Comparison of ENCODE assay signal across 10 cellular contexts in genomic region chr15:81331141-81331540, GRCh38. TPM values are rescaled to one million over a fixed set of nuclear protein-coding genes. Genes with fewer than 3 reads are reported as not detected.
DNase-seq lines count a peak whose midpoint lies in the region; ATAC-seq, FAIRE-seq and TF ChIP-seq lines count a peak whose summit lies in the region.
"Not testable (repeated sequence)": the region's sequence is repeated elsewhere in the genome, so short reads cannot be mapped to it uniquely, and the experiment has no call there.
"Had no signal": no experiment of that assay in that cellular context is flagged by ENCODE, and none has a peak within 500 bp of the region (broad histone marks: within the 10 kb centered on the region; RNA-seq: fewer than 3 reads in every experiment).

No MANE protein-coding gene starts in this region.

- H3K27me3 Mint-ChIP-seq in CD8-positive, alpha-beta T cell (ENCODE audit: low read depth); T-cell; activated T-cell treated with anti-CD3 and anti-CD28 coated beads, Interleukin-2, amount 50 U/mL, for 24 hours; nephron progenitor cell (ENCODE audit: low read depth, poor library complexity): not testable (repeated sequence)

- dilution Hi-C loops in endothelial cell of umbilical vein (cut with MboI; ENCODE audit: extremely low pct_ligation_motif_present, low sequenced_read_pairs) = not testable (repeated sequence)

- H3K4me2 ChIP-seq in endothelial cell of umbilical vein (ENCODE audit: insufficient read depth, low read length) = not testable (repeated sequence)

- not testable (repeated sequence) for H3K4me1 ChIP-seq in CD8-positive, alpha-beta T cell (ENCODE audit: insufficient read depth, low read length); endothelial cell of umbilical vein (ENCODE audit: control insufficient read depth, extremely low read depth, insufficient read depth, low read length)

- H3K79me2 ChIP-seq in endothelial cell of umbilical vein (ENCODE audit: control insufficient read depth, insufficient read depth, low read length) = not testable (repeated sequence)

- H3K36me3 Mint-ChIP-seq in CD8-positive, alpha-beta T cell; T-cell; activated T-cell treated with anti-CD3 and anti-CD28 coated beads, Interleukin-2, amount 50 U/mL, for 24 hours (ENCODE audit: low read depth); nephron progenitor cell (ENCODE audit: low read depth): not testable (repeated sequence)

- DNase-seq in CD8-positive, alpha-beta T cell; T-cell; activated T-cell treated with anti-CD3 and anti-CD28 coated beads, Interleukin-2, amount 50 U/mL, for 24 hours; endothelial cell of umbilical vein (ENCODE audit: low read depth, low spot score); nephron progenitor cell: not testable (repeated sequence)
- DNase-seq in amniotic epithelial cell (ENCODE audit: low read depth) = peak; percentile 88
- DNase-seq in left kidney (ENCODE audit: low read depth, low spot score) = peak; percentile 32
- DNase-seq in ureter (ENCODE audit: low spot score) = peak; percentile 41

- FAIRE-seq in endothelial cell of umbilical vein (lab: Jason Lieb, UNC) = peak; percentile 42

- not testable (repeated sequence) for H3K4me3 ChIP-seq in CD8-positive, alpha-beta T cell (ENCODE audit: low read depth, low read length); endothelial cell of umbilical vein (replicated peaks in 1 of 3; ENCODE audit: insufficient read depth in 1 of 3, low read depth in 1 of 3, low read length in 3 of 3)

- not testable (repeated sequence) for H4K20me1 ChIP-seq in endothelial cell of umbilical vein (replicated peaks; ENCODE audit: control insufficient read depth, extremely low read depth, insufficient read depth, low read length)

- H3K4me1 Mint-ChIP-seq in CD8-positive, alpha-beta T cell (ENCODE audit: low read depth) = peaks cover 28% of the 10 kb centered on the region
- H3K4me1 Mint-ChIP-seq in T-cell = peaks cover 19 to 54% (median 34%) of the 10 kb centered on the region in 3 donors
- H3K4me1 Mint-ChIP-seq in activated T-cell treated with anti-CD3 and anti-CD28 coated beads, Interleukin-2, amount 50 U/mL, for 24 hours (ENCODE audit: low read depth) = peaks cover 24% of the 10 kb centered on the region
- H3K4me1 Mint-ChIP-seq in nephron progenitor cell = not testable (repeated sequence)

- not testable (repeated sequence) for H2AFZ ChIP-seq in endothelial cell of umbilical vein (ENCODE audit: low read depth, low read length)

- H3K27me3 ChIP-seq in CD8-positive, alpha-beta T cell (ENCODE audit: insufficient read depth, low read length); endothelial cell of umbilical vein (ENCODE audit: control insufficient read depth in 2 of 2, insufficient read depth in 2 of 2, low read length in 2 of 2): not testable (repeated sequence)

- H3K9me1 ChIP-seq in endothelial cell of umbilical vein (replicated peaks; ENCODE audit: control insufficient read depth, extremely low read depth, insufficient read depth, low read length) = not testable (repeated sequence)

- H3K4me3 Mint-ChIP-seq in CD8-positive, alpha-beta T cell = peak overlapping the region; percentile 60
- H3K4me3 Mint-ChIP-seq in T-cell = peak overlapping the region; percentile 37 to 66 (median 38)
- peak overlapping the region; percentile 30 for H3K4me3 Mint-ChIP-seq in activated T-cell treated with anti-CD3 and anti-CD28 coated beads, Interleukin-2, amount 50 U/mL, for 24 hours
- not testable (repeated sequence) for H3K4me3 Mint-ChIP-seq in nephron progenitor cell

- CTCF ChIA-PET in CD8-positive, alpha-beta T cell (lab: Charles Lee) = interaction anchor here (20.0 kb wide), 1 partner anchor 59 kb away, joined by 434 read pairs; no protein-coding TSS in a partner anchor
- CTCF ChIA-PET in T-cell (lab: Charles Lee); endothelial cell of umbilical vein (lab: Charles Lee): not testable (repeated sequence)

- H3K9ac ChIP-seq in endothelial cell of umbilical vein (replicated peaks; ENCODE audit: extremely low read depth, insufficient read depth, low read length) = not testable (repeated sequence)

- BruUV-seq in endothelial cell of umbilical vein (replicated peaks; lab: Mats Ljungman, UMichigan) = not testable (repeated sequence)

- TF ChIP-seq POLR2A in endothelial cell of umbilical vein (IDR thresholded peaks at IDR 0.05; ENCODE audit: low read depth, low read length) = not testable (repeated sequence)

- TF ChIP-seq CTCF in CD8-positive, alpha-beta T cell (IDR thresholded peaks at IDR 0.05); endothelial cell of umbilical vein (IDR thresholded peaks at IDR 0.05; ENCODE audit: extremely low read depth in 1 of 2, insufficient read depth in 1 of 2, low read depth in 1 of 2, low read length in 2 of 2); nephron progenitor cell (IDR thresholded peaks at IDR 0.05): not testable (repeated sequence)

- H3K27ac ChIP-seq in CD8-positive, alpha-beta T cell (ENCODE audit: low read depth, low read length); endothelial cell of umbilical vein (ENCODE audit: insufficient read depth, low read depth, low read length): not testable (repeated sequence)

- not testable (repeated sequence) for H3K9me3 ChIP-seq in CD8-positive, alpha-beta T cell (ENCODE audit: low read length); endothelial cell of umbilical vein (replicated peaks; ENCODE audit: control insufficient read depth, insufficient read depth, low read length)

- H3K9me3 Mint-ChIP-seq in CD8-positive, alpha-beta T cell; T-cell; activated T-cell treated with anti-CD3 and anti-CD28 coated beads, Interleukin-2, amount 50 U/mL, for 24 hours; nephron progenitor cell: not testable (repeated sequence)

- intact Hi-C loops in CD8-positive, alpha-beta T cell (cut with DNase I, micrococcal nuclease); endothelial cell of umbilical vein (cut with micrococcal nuclease): not testable (repeated sequence)

- H3K36me3 ChIP-seq in CD8-positive, alpha-beta T cell (ENCODE audit: insufficient read depth, low read length); endothelial cell of umbilical vein (ENCODE audit: control insufficient read depth in 2 of 2, extremely low read depth in 1 of 2, insufficient read depth in 2 of 2, low read length in 2 of 2): not testable (repeated sequence)

- POLR2A ChIA-PET in CD8-positive, alpha-beta T cell (lab: Charles Lee) = interaction anchor here (0.9 to 1.6 kb wide), 2 partner anchors 20 to 56 kb away, joined by 3 to 4 read pairs; no protein-coding TSS in a partner anchor
- POLR2A ChIA-PET in T-cell (lab: Charles Lee); endothelial cell of umbilical vein (lab: Charles Lee): not testable (repeated sequence)

- ATAC-seq in CD8-positive, alpha-beta T cell; T-cell (replicated peaks in 1 of 4): not testable (repeated sequence)

- peak overlapping the region; percentile 46 for H3K27ac Mint-ChIP-seq in CD8-positive, alpha-beta T cell
- peak overlapping the region in 1 of 2 donors; percentile 16 for H3K27ac Mint-ChIP-seq in T-cell
- not testable (repeated sequence) for H3K27ac Mint-ChIP-seq in activated T-cell treated with anti-CD3 and anti-CD28 coated beads, Interleukin-2, amount 50 U/mL, for 24 hours
- H3K27ac Mint-ChIP-seq in nephron progenitor cell = peak overlapping the region; percentile 71

RNA-seq across cellular contexts. Expression of gene STARD5, which starts 7.2 kb away (rescaled TPM):
- 10 to 100 TPM; 13.6 to 14.3 TPM for total RNA-seq in CD8-positive, alpha-beta T cell
- total RNA-seq in T-cell (1 to 10 TPM; 5.8 to 8.5 (median 7.3) TPM), endothelial cell of umbilical vein (0.32 and 2.2 TPM in 2 replicates), ureter (17.5 TPM)
- 3.0 and 4.1 TPM in 2 replicates for polyA plus RNA-seq in endothelial cell of umbilical vein
- polyA plus RNA-seq in endothelial cell of umbilical vein (2011; cell fraction: cytosol; rRNA removed) = 2.7 and 2.9 TPM in 2 replicates
- 4.6 and 5.7 TPM in 2 replicates for polyA plus RNA-seq in endothelial cell of umbilical vein (2011; cell fraction: nucleus; rRNA removed)
- 0.52 and 1.2 TPM in 2 replicates for polyA plus RNA-seq in endothelial cell of umbilical vein (2012)
- polyA minus RNA-seq in endothelial cell of umbilical vein = 2.1 and 2.2 TPM in 2 replicates
- not detected for polyA minus RNA-seq in endothelial cell of umbilical vein (2011; cell fraction: cytosol; rRNA and poly(A)+ RNA removed)
- polyA minus RNA-seq in endothelial cell of umbilical vein (2011; cell fraction: nucleus; rRNA and poly(A)+ RNA removed) = 1.3 and 1.8 TPM in 2 replicates

RNA-seq across cellular contexts. Expression of gene TMC3, which starts 42.9 kb away (rescaled TPM):
- not detected for total RNA-seq in CD8-positive, alpha-beta T cell
- total RNA-seq in T-cell = not detected
- total RNA-seq in endothelial cell of umbilical vein = not detected in 2 replicates
- polyA plus RNA-seq in endothelial cell of umbilical vein = not detected in 2 replicates
- not detected in 2 replicates for polyA plus RNA-seq in endothelial cell of umbilical vein (2011; cell fraction: cytosol; rRNA removed)
- not detected in 2 replicates for polyA plus RNA-seq in endothelial cell of umbilical vein (2011; cell fraction: nucleus; rRNA removed)
- not detected in 2 replicates for polyA plus RNA-seq in endothelial cell of umbilical vein (2012)
- not detected in 2 replicates for polyA minus RNA-seq in endothelial cell of umbilical vein
- polyA minus RNA-seq in endothelial cell of umbilical vein (2011; cell fraction: cytosol; rRNA and poly(A)+ RNA removed) = not detected
- not detected in 2 replicates for polyA minus RNA-seq in endothelial cell of umbilical vein (2011; cell fraction: nucleus; rRNA and poly(A)+ RNA removed)
- 1.4 TPM for total RNA-seq in ureter
- total RNA-seq: A673, Calu3 had no signal
